12 cellular contexts compared by ENCODE assay signal in the genomic region with DNA sequence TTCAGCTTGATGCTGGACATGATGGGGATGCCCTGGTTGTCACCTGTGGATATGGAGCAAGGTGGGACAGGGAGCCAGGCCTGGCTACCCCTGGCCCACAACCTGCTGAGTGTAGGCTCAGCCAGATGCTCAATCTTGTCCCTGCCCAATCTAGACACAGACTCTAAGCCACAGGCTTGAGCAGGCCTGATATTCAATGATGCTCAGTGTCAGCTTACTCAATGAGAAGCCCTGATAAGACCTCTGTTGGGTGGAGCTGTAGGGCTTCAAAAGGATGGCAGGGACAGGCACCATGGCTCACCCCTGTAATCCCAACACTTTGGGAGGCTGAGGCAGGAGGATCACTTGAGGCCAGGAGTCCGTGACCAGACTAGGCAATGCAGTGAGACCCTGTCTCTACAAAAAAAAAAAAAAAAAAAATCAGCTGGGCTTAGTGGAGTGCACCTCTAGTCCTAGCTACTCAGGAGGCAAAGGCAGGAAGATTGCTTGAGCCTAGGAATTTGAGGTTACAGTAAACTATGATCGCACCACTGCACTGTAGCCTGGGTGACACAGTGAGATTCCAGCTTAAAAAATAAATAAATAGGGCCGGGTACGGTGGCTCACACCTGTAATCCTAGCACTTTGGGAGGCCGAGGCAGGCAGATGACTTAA. TPM values are rescaled to one million over a fixed set of nuclear protein-coding genes. Genes with fewer than 3 reads are reported as not detected.
DNase-seq lines count a peak whose midpoint lies in the region; ATAC-seq and TF ChIP-seq lines count a peak whose summit lies in the region.
"Had no signal": no experiment of that assay in that cellular context is flagged by ENCODE, and none has a peak within 500 bp of the region (broad histone marks: within the 10 kb centered on the region; RNA-seq: fewer than 3 reads in every experiment).

No MANE protein-coding gene starts in this region.

- POLR2A ChIA-PET in CD8-positive, alpha-beta memory T cell (lab: Charles Lee), result no interaction called here

- H3K27ac ChIP-seq in 22Rv1, result peak overlapping the region; percentile 31; the same call in 1 of the 2 replicates
- H3K27ac ChIP-seq in CD8-positive, alpha-beta memory T cell (ENCODE audit: low read depth, low read length), result no peak overlapping the region
- H3K27ac ChIP-seq: SJCRH30 had no signal

- peaks cover 0 to 24% (median 0%) of the 10 kb centered on the region in 3 donors for H3K36me3 Mint-ChIP-seq in CD8-positive, alpha-beta memory T cell
- peaks cover 35% of the 10 kb centered on the region for H3K36me3 Mint-ChIP-seq in activated naive CD8-positive, alpha-beta T cell treated with anti-CD3 and anti-CD28 coated beads for 36 hours

- no peaks in the 10 kb centered on the region for H3K9me3 Mint-ChIP-seq in CD8-positive, alpha-beta memory T cell
- no peaks in the 10 kb centered on the region for H3K9me3 Mint-ChIP-seq in activated naive CD8-positive, alpha-beta T cell treated with anti-CD3 and anti-CD28 coated beads for 36 hours

- H3K4me3 Mint-ChIP-seq in CD8-positive, alpha-beta memory T cell, result peak overlapping the region in 6 of 7 donors; percentile 50 to 87 (median 61)
- H3K4me3 Mint-ChIP-seq in activated naive CD8-positive, alpha-beta T cell treated with anti-CD3 and anti-CD28 coated beads for 36 hours, result no peak overlapping the region
- H3K4me3 Mint-ChIP-seq: brain had no signal

- peaks cover under 1% of the 10 kb centered on the region for H3K36me3 ChIP-seq in CD8-positive, alpha-beta memory T cell (ENCODE audit: insufficient read depth, low read length)

- CTCF ChIA-PET in CD8-positive, alpha-beta memory T cell (lab: Charles Lee), result interaction anchor here (0.8 to 5.3 kb wide), 11 partner anchors 10 to 127 kb away, joined by 3 to 27 read pairs (median 4); partner anchors contain the start of genes DPEP2NB, NRN1L and SLC12A4

- TF ChIP-seq CTCF in 22Rv1 (IDR thresholded peaks at IDR 0.05), result no peak

- H3K27me3 Mint-ChIP-seq in CD8-positive, alpha-beta memory T cell, result peaks cover 0 to 3% of the 10 kb centered on the region in 2 donors
- H3K27me3 Mint-ChIP-seq in activated naive CD8-positive, alpha-beta T cell treated with anti-CD3 and anti-CD28 coated beads for 36 hours, result peaks cover 3% of the 10 kb centered on the region

- H3K27me3 ChIP-seq in CD8-positive, alpha-beta memory T cell (ENCODE audit: insufficient read depth, low read length, poor library complexity, severe bottlenecking), result no peaks in the 10 kb centered on the region
- H3K27me3 ChIP-seq: SJCRH30 had no signal

- H3K9me3 ChIP-seq in CD8-positive, alpha-beta memory T cell (ENCODE audit: low read length), result no peaks in the 10 kb centered on the region
- H3K9me3 ChIP-seq: SJCRH30 had no signal

- H3K4me1 ChIP-seq in CD8-positive, alpha-beta memory T cell (ENCODE audit: insufficient read depth, low read length), result peaks cover 38% of the 10 kb centered on the region
- H3K4me1 ChIP-seq: SJCRH30 had no signal

- H3K4me1 Mint-ChIP-seq in CD8-positive, alpha-beta memory T cell, result peaks cover 24 to 40% (median 31%) of the 10 kb centered on the region in 3 donors
- peaks cover 33% of the 10 kb centered on the region for H3K4me1 Mint-ChIP-seq in activated naive CD8-positive, alpha-beta T cell treated with anti-CD3 and anti-CD28 coated beads for 36 hours

- DNase-seq in CD8-positive, alpha-beta memory T cell, result no peak
- DNase-seq in activated naive CD8-positive, alpha-beta T cell treated with anti-CD3 and anti-CD28 coated beads for 36 hours, result no peak
- no peak for DNase-seq in GDM1 (lab: John Stamatoyannopoulos, UW)
- DNase-seq in activated CD4-positive, CD25-positive, alpha-beta regulatory T cell (lab: John Stamatoyannopoulos, UW), result no peak
- DNase-seq: C1 segment of cervical spinal cord, EL, NCI-H1092, SJCRH30 had no signal

- no peak overlapping the region for H3K4me3 ChIP-seq in CD8-positive, alpha-beta memory T cell (ENCODE audit: low read length)
- H3K4me3 ChIP-seq: SJCRH30 had no signal

- H3K27ac Mint-ChIP-seq in CD8-positive, alpha-beta memory T cell, result peak overlapping the region; percentile 19 to 97 (median 82)
- peak overlapping the region; percentile 85 for H3K27ac Mint-ChIP-seq in activated naive CD8-positive, alpha-beta T cell treated with anti-CD3 and anti-CD28 coated beads for 36 hours

- no peak for ATAC-seq in HG03378 (IDR thresholded peaks at IDR 0.05; ENCODE audit: unreplicated experiment)

RNA-seq across cellular contexts. Expression of gene LCAT, which starts 3.4 kb away (rescaled TPM):
- 10 to 100 TPM; 12.7 to 12.8 TPM for total RNA-seq in CD8-positive, alpha-beta memory T cell
- 0.74 TPM for polyA plus RNA-seq in CD8-positive, alpha-beta memory T cell
- 10 to 100 TPM; 11.3 to 11.4 TPM for total RNA-seq in activated naive CD8-positive, alpha-beta T cell treated with anti-CD3 and anti-CD28 coated beads for 36 hours

RNA-seq across cellular contexts. Expression of gene PSMB10, which starts 3.9 kb away (rescaled TPM):
- total RNA-seq in CD8-positive, alpha-beta memory T cell, result 100 to 1,000 TPM; 176 to 189 TPM
- 518 TPM for polyA plus RNA-seq in CD8-positive, alpha-beta memory T cell
- total RNA-seq in activated naive CD8-positive, alpha-beta T cell treated with anti-CD3 and anti-CD28 coated beads for 36 hours, result 100 to 1,000 TPM; 220 to 235 TPM

RNA-seq across cellular contexts. Expression of gene CTRL, which starts 8.9 kb away (rescaled TPM):
- 1 to 10 TPM; 4.1 to 4.9 TPM for total RNA-seq in CD8-positive, alpha-beta memory T cell
- polyA plus RNA-seq in CD8-positive, alpha-beta memory T cell, result 1.5 TPM
- 1 to 10 TPM; 6.2 to 6.8 TPM for total RNA-seq in activated naive CD8-positive, alpha-beta T cell treated with anti-CD3 and anti-CD28 coated beads for 36 hours

RNA-seq across cellular contexts. Expression of gene SLC12A4, which starts 27.9 kb away (rescaled TPM):
- total RNA-seq in CD8-positive, alpha-beta memory T cell, result 10 to 100 TPM; 30.6 to 34.1 TPM
- 5.1 TPM for polyA plus RNA-seq in CD8-positive, alpha-beta memory T cell
- 10 to 100 TPM; 27.4 to 29.5 TPM for total RNA-seq in activated naive CD8-positive, alpha-beta T cell treated with anti-CD3 and anti-CD28 coated beads for 36 hours

RNA-seq across cellular contexts. Expression of gene DPEP3, which starts 39.7 kb away (rescaled TPM):
- total RNA-seq in CD8-positive, alpha-beta memory T cell, result under 1 TPM; 0.18 TPM
- 0.10 TPM for polyA plus RNA-seq in CD8-positive, alpha-beta memory T cell
- under 1 TPM; 0.29 to 0.42 TPM for total RNA-seq in activated naive CD8-positive, alpha-beta T cell treated with anti-CD3 and anti-CD28 coated beads for 36 hours
- total RNA-seq: SJCRH30, skeletal muscle tissue had no signal
